ENCODE assay signal across 8 cellular contexts in the genomic region with DNA sequence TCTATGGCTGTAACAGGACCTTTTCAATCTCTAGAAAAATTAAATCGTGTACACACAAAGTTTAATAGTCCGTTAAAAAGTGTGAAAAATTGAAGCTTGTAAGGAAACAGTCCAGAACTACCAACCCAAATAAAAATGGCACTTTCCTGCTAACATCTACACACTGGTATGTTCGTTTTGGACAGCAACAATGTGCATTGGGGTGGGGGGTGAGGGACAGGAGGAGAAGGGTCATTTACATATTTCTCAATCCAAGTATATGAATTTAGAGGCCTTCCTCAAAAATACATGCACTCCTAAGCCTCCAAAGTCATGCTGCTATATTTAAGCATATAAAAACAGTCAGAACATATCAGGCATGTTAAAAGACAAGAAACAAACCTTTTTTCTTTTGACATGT. TPM values are rescaled to one million over a fixed set of nuclear protein-coding genes. Genes with fewer than 3 reads are reported as not detected.
DNase-seq lines count a peak whose midpoint lies in the region; ATAC-seq and TF ChIP-seq lines count a peak whose summit lies in the region.

No MANE protein-coding gene starts in this region.

- H3K36me3 ChIP-seq in liver (ENCODE audit: control insufficient read depth in 4 of 4, insufficient read depth in 3 of 4, low read depth in 1 of 4, low read length in 3 of 4) = peaks cover 2 to 20% (median 18%) of the 10 kb centered on the region in 4 donors

- ATAC-seq in HG02938 (IDR thresholded peaks at IDR 0.05; ENCODE audit: unreplicated experiment) = no peak

- peaks cover 28% of the 10 kb centered on the region for H3K4me1 Mint-ChIP-seq in activated naive CD4-positive, alpha-beta T cell treated with anti-CD3 and anti-CD28 coated beads, Interleukin-2, amount 10 ng/mL, durations not matched to agents 7 days and 5 days
- peaks cover 19% of the 10 kb centered on the region for H3K4me1 Mint-ChIP-seq in type B pancreatic cell (ENCODE audit: unreplicated experiment)

- peak overlapping the region; percentile 99 for H3K27ac Mint-ChIP-seq in activated naive CD4-positive, alpha-beta T cell treated with anti-CD3 and anti-CD28 coated beads, Interleukin-2, amount 10 ng/mL, durations not matched to agents 7 days and 5 days
- peak overlapping the region; percentile 96 for H3K27ac Mint-ChIP-seq in type B pancreatic cell

- CTCF ChIA-PET in activated naive CD4-positive, alpha-beta T cell treated with anti-CD3 and anti-CD28 coated beads, Interleukin-2, amount 10 ng/mL, durations not matched to agents 7 days and 5 days (lab: Charles Lee) = interaction anchor here (1.2 to 4.7 kb wide), 4 partner anchors 10 to 94 kb away, joined by 3 to 41 read pairs (median 8); no protein-coding TSS in a partner anchor

- H3K36me3 Mint-ChIP-seq in activated naive CD4-positive, alpha-beta T cell treated with anti-CD3 and anti-CD28 coated beads, Interleukin-2, amount 10 ng/mL, durations not matched to agents 7 days and 5 days = peaks cover 49% of the 10 kb centered on the region
- peaks cover 16% of the 10 kb centered on the region for H3K36me3 Mint-ChIP-seq in type B pancreatic cell

- H3K4me1 ChIP-seq in liver (ENCODE audit: control insufficient read depth in 4 of 4, insufficient read depth in 4 of 4, low read length in 3 of 4) = peaks cover 5 to 46% (median 20%) of the 10 kb centered on the region in 4 donors

- peak overlapping the region; percentile 51 to 99 for H3K27ac ChIP-seq in liver (ENCODE audit: low read depth in 1 of 2, low read length in 2 of 2)

- no peak for TF ChIP-seq RAD21 in liver (IDR thresholded peaks at IDR 0.05)

- H3K4me3 ChIP-seq in liver (ENCODE audit: low read depth in 1 of 3, low read length in 3 of 3) = peak overlapping the region; percentile 84 to 100 (median 96)

- H3K4me3 Mint-ChIP-seq in activated naive CD4-positive, alpha-beta T cell treated with anti-CD3 and anti-CD28 coated beads, Interleukin-2, amount 10 ng/mL, durations not matched to agents 7 days and 5 days = peak overlapping the region; percentile 98
- peak overlapping the region; percentile 98 for H3K4me3 Mint-ChIP-seq in type B pancreatic cell

- no peaks in the 10 kb centered on the region for H3K27me3 ChIP-seq in liver (ENCODE audit: control insufficient read depth in 4 of 4, insufficient read depth in 4 of 4, low read length in 3 of 4)

- peak overlapping the region; percentile 99 for H3K9ac ChIP-seq in liver (ENCODE audit: low read depth in 1 of 2, low read length in 2 of 2)

- no peaks in the 10 kb centered on the region for H3K9me3 Mint-ChIP-seq in activated naive CD4-positive, alpha-beta T cell treated with anti-CD3 and anti-CD28 coated beads, Interleukin-2, amount 10 ng/mL, durations not matched to agents 7 days and 5 days
- no peaks in the 10 kb centered on the region for H3K9me3 Mint-ChIP-seq in type B pancreatic cell

- H3K27me3 Mint-ChIP-seq in activated naive CD4-positive, alpha-beta T cell treated with anti-CD3 and anti-CD28 coated beads, Interleukin-2, amount 10 ng/mL, durations not matched to agents 7 days and 5 days = no peaks in the 10 kb centered on the region
- H3K27me3 Mint-ChIP-seq in type B pancreatic cell = no peaks in the 10 kb centered on the region

- WGBS in liver = under 1% methylated on average over 3 of the region's 3 CpGs

- no peak for DNase-seq in activated naive CD4-positive, alpha-beta T cell treated with anti-CD3 and anti-CD28 coated beads, Interleukin-2, amount 10 ng/mL, durations not matched to agents 7 days and 5 days
- no peak for DNase-seq in activated naive CD4-positive, alpha-beta T cell treated with Interleukin-2 at 50 U/mL for 16 hours
- DNase-seq in amniotic epithelial cell (ENCODE audit: low read depth) (peak; percentile 33), type B pancreatic cell (ENCODE audit: extremely low spot score, unreplicated experiment) (no peak), NCI-H82 (lab: John Stamatoyannopoulos, UW) (no peak), NCI-H2227 treated with DMSO at 0.1 percent for 48 hours (lab: John Stamatoyannopoulos, UW) (no peak)

- H3K9me3 ChIP-seq in liver (ENCODE audit: control insufficient read depth in 4 of 4, low read length in 3 of 4) = no peaks in the 10 kb centered on the region

- no peak for TF ChIP-seq CTCF in liver (IDR thresholded peaks at IDR 0.05; ENCODE audit: low read depth, low read length, missing input control)
- TF ChIP-seq CTCF in type B pancreatic cell (conservative IDR thresholded peaks at IDR 0.05) = no peak

TF ChIP-seq in liver, 16 proteins besides CTCF, POLR2A, EP300 and RAD21:
- TF ChIP-seq FOXA2 (IDR thresholded peaks at IDR 0.05) = no peak
- TF ChIP-seq, protein P1, sequence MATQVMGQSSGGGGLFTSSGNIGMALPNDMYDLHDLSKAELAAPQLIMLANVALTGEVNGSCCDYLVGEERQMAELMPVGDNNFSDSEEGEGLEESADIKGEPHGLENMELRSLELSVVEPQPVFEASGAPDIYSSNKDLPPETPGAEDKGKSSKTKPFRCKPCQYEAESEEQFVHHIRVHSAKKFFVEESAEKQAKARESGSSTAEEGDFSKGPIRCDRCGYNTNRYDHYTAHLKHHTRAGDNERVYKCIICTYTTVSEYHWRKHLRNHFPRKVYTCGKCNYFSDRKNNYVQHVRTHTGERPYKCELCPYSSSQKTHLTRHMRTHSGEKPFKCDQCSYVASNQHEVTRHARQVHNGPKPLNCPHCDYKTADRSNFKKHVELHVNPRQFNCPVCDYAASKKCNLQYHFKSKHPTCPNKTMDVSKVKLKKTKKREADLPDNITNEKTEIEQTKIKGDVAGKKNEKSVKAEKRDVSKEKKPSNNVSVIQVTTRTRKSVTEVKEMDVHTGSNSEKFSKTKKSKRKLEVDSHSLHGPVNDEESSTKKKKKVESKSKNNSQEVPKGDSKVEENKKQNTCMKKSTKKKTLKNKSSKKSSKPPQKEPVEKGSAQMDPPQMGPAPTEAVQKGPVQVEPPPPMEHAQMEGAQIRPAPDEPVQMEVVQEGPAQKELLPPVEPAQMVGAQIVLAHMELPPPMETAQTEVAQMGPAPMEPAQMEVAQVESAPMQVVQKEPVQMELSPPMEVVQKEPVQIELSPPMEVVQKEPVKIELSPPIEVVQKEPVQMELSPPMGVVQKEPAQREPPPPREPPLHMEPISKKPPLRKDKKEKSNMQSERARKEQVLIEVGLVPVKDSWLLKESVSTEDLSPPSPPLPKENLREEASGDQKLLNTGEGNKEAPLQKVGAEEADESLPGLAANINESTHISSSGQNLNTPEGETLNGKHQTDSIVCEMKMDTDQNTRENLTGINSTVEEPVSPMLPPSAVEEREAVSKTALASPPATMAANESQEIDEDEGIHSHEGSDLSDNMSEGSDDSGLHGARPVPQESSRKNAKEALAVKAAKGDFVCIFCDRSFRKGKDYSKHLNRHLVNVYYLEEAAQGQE (IDR thresholded peaks at IDR 0.05) = peak; percentile 93

RNA-seq across cellular contexts. Expression of a gene that starts 2.5 kb away (rescaled TPM):
- total RNA-seq in liver (10 to 100 TPM; 36.7 to 54.0 TPM), type B pancreatic cell (ENCODE audit: low replicate concordance) (43.3 and 48.9 TPM in 2 replicates)
- polyA plus RNA-seq in liver = 10 to 100 TPM; 13.0 to 15.5 TPM

RNA-seq across cellular contexts. Expression of a gene that starts 49.4 kb away (rescaled TPM):
- total RNA-seq in liver (10 to 100 TPM in 1 of 2 donors, 1 to 10 TPM in 1; 5.3 to 12.8 TPM), type B pancreatic cell (ENCODE audit: low replicate concordance) (37.8 and 63.1 TPM in 2 replicates)
- polyA plus RNA-seq in liver = 1 to 10 TPM; 6.7 to 8.5 TPM
